In genomic region chr10:91891285-91892001, GRCh38 we compare ENCODE assay signal across 1 cellular context.
TF ChIP-seq lines count a peak whose summit lies in the region.

No MANE protein-coding gene starts in this region.

TF ChIP-seq in GM23338, 12 proteins besides CTCF, POLR2A, EP300 and RAD21 (continued from another document):
- no peak for TF ChIP-seq REST (IDR thresholded peaks at IDR 0.05; ENCODE audit: unreplicated experiment)
- TF ChIP-seq ETS1 (IDR thresholded peaks at IDR 0.05): no peak
- TF ChIP-seq STAT1 (IDR thresholded peaks at IDR 0.05; ENCODE audit: unreplicated experiment): no peak
- no peak for TF ChIP-seq EZH2phosphoT487 (IDR thresholded peaks at IDR 0.05; ENCODE audit: unreplicated experiment)
